ENCODE assay signal across 10 cellular contexts in genomic region chr3:14352002-14352627, GRCh38. TPM values are rescaled to one million over a fixed set of nuclear protein-coding genes. Genes with fewer than 3 reads are reported as not detected.
DNase-seq lines count a peak whose midpoint lies in the region; ATAC-seq and TF ChIP-seq lines count a peak whose summit lies in the region.
"Had no signal": no experiment of that assay in that cellular context is flagged by ENCODE, and none has a peak within 500 bp of the region (broad histone marks: within the 10 kb centered on the region; RNA-seq: fewer than 3 reads in every experiment).

No MANE protein-coding gene starts in this region.

- intact Hi-C loops in activated CD4-positive, alpha-beta T cell treated with anti-CD3 and anti-CD28 coated beads, Interleukin-2, amount 10 ng/mL, durations not matched to agents 24 days and 14 days (cut with micrococcal nuclease): no loop called here
- intact Hi-C loops in IMR-90 (cut with micrococcal nuclease): no loop called here

- 94% methylated on average over 7 of the region's 13 CpGs; no CpG with 5 or more reads in 1 of the 2 experiments for WGBS in IMR-90 (ENCODE audit: extremely low coverage in 2 of 2, insufficient read length in 1 of 2), 2 experiments

- H3K4me3 ChIP-seq in IMR-90 (ENCODE audit: insufficient read depth, low read depth, low read length): no peak overlapping the region
- H3K4me3 ChIP-seq: SK-N-MC had no signal

- H3K9me3 ChIP-seq in IMR-90 (ENCODE audit: control insufficient read depth, insufficient read depth, low read length): no peaks in the 10 kb centered on the region; the same call in 1 of the 2 replicates

- POLR2A ChIA-PET in IMR-90 (lab: Charles Lee; ENCODE audit: unreplicated experiment): interaction anchor here (0.6 kb wide), 1 partner anchor 152 kb away, joined by 3 read pairs; no protein-coding TSS in a partner anchor
- POLR2A ChIA-PET in WTC11 (lab: Charles Lee): no interaction called here

- peak; percentile 63 for DNase-seq in activated CD4-positive, alpha-beta T cell treated with anti-CD3 and anti-CD28 coated beads, Interleukin-2, amount 10 ng/mL, durations not matched to agents 24 days and 14 days
- no peak for DNase-seq in activated CD4-positive, alpha-beta T cell treated with anti-CD3 and anti-CD28 coated beads for 4 hours
- DNase-seq in IMR-90 (peak; percentile 7), WTC11 (ENCODE audit: low spot score) (peak; percentile 73)
- DNase-seq in stimulated activated CD8-positive, alpha-beta memory T cell treated with anti-CD3 and anti-CD28 coated beads, Interleukin-4, amount 100 ng/mL, for 48 hours: peak; percentile 33

- no peak overlapping the region for H3K23ac ChIP-seq in IMR-90 (ENCODE audit: low read depth, low read length)

- no peak overlapping the region for H3K4me2 ChIP-seq in IMR-90 (ENCODE audit: low read depth, low read length)

- H3K14ac ChIP-seq in IMR-90 (replicated peaks; ENCODE audit: low read depth, low read length): no peak overlapping the region

- no peak overlapping the region for H4K5ac ChIP-seq in IMR-90 (ENCODE audit: low read depth, low read length)

- H4K91ac ChIP-seq in IMR-90 (ENCODE audit: insufficient read depth, low read depth, low read length): no peak overlapping the region

- H3K18ac ChIP-seq in IMR-90 (ENCODE audit: low read depth, low read length): no peak overlapping the region

- BruUV-seq in IMR-90 (replicated peaks; lab: Mats Ljungman, UMichigan): no TSS peak

- H2BK5ac ChIP-seq in IMR-90 (ENCODE audit: low read depth, low read length, poor library complexity, severe bottlenecking): no peak overlapping the region

- no peak overlapping the region for H2AK9ac ChIP-seq in IMR-90 (replicated peaks; ENCODE audit: low read depth, low read length, poor library complexity)

- H3K27ac Mint-ChIP-seq in activated CD4-positive, alpha-beta T cell treated with anti-CD3 and anti-CD28 coated beads, Interleukin-2, amount 10 ng/mL, durations not matched to agents 24 days and 14 days: no peak overlapping the region
- H3K27ac Mint-ChIP-seq in WTC11: no peak overlapping the region
- H3K27ac Mint-ChIP-seq: activated naive CD4-positive, alpha-beta T cell treated with anti-CD3 and anti-CD28 coated beads, Interleukin-2, amount 50 U/mL, for 72 hours had no signal

- no peak overlapping the region for H2AFZ ChIP-seq in IMR-90 (replicated peaks; ENCODE audit: low read length, poor library complexity)

- H3K36me3 Mint-ChIP-seq in activated CD4-positive, alpha-beta T cell treated with anti-CD3 and anti-CD28 coated beads, Interleukin-2, amount 10 ng/mL, durations not matched to agents 24 days and 14 days (ENCODE audit: low read depth): no peaks in the 10 kb centered on the region
- H3K36me3 Mint-ChIP-seq in WTC11: no peaks in the 10 kb centered on the region
- H3K36me3 Mint-ChIP-seq: activated naive CD4-positive, alpha-beta T cell treated with anti-CD3 and anti-CD28 coated beads, Interleukin-2, amount 50 U/mL, for 72 hours had no signal

- H2BK120ac ChIP-seq in IMR-90 (ENCODE audit: low read depth, low read length): no peak overlapping the region

- H3K9ac ChIP-seq in IMR-90 (ENCODE audit: low read depth, low read length): no peak overlapping the region

- TF ChIP-seq POLR2A in IMR-90 (IDR thresholded peaks at IDR 0.05; ENCODE audit: low read depth, low read length): no peak

- H3K27ac ChIP-seq in IMR-90 (ENCODE audit: insufficient read depth, low read length): no peak overlapping the region
- H3K27ac ChIP-seq: SK-N-MC had no signal

- no peak for TF ChIP-seq RAD21 in IMR-90 (IDR thresholded peaks at IDR 0.05; ENCODE audit: low read length)

- peaks cover 17% of the 10 kb centered on the region for H3K27me3 ChIP-seq in IMR-90 (ENCODE audit: control insufficient read depth, insufficient read depth, low read length)

- H2BK20ac ChIP-seq in IMR-90 (ENCODE audit: low read depth, low read length): no peak overlapping the region

- no peaks in the 10 kb centered on the region for H4K20me1 ChIP-seq in IMR-90 (ENCODE audit: insufficient read depth, low read length)

- CTCF ChIA-PET in IMR-90 (lab: Yijun Ruan, JAX) (no interaction called here), WTC11 (lab: Charles Lee) (interaction anchor here (1.2 to 1.8 kb wide), 2 partner anchors 40 to 73 kb away, joined by 4 read pairs; no protein-coding TSS in a partner anchor)

- H3K9me1 ChIP-seq in IMR-90 (ENCODE audit: insufficient read depth, low read length): no peaks in the 10 kb centered on the region

- H3K36me3 ChIP-seq in IMR-90 (ENCODE audit: control insufficient read depth, insufficient read depth, low read length): no peaks in the 10 kb centered on the region

- in situ Hi-C loops in IMR-90 (cut with MboI; ENCODE audit: low sequenced_read_pairs): no loop called here

- peaks cover 3% of the 10 kb centered on the region for H3K27me3 Mint-ChIP-seq in activated CD4-positive, alpha-beta T cell treated with anti-CD3 and anti-CD28 coated beads, Interleukin-2, amount 10 ng/mL, durations not matched to agents 24 days and 14 days
- H3K27me3 Mint-ChIP-seq in WTC11 (ENCODE audit: low read depth): no peaks in the 10 kb centered on the region

- ATAC-seq in IMR-90 (ENCODE audit: low read depth): no peak
- peak; percentile 69 for ATAC-seq in WTC11
- no peak for ATAC-seq in GM21576 (IDR thresholded peaks at IDR 0.05; ENCODE audit: unreplicated experiment)
- ATAC-seq in GM18511 (IDR thresholded peaks at IDR 0.05; ENCODE audit: unreplicated experiment): no peak
- ATAC-seq in HG03457 (IDR thresholded peaks at IDR 0.05; ENCODE audit: unreplicated experiment): no peak

- no peak overlapping the region for H3K56ac ChIP-seq in IMR-90 (ENCODE audit: extremely low read depth, insufficient read depth, low read length)

- no peak overlapping the region for H2AK5ac ChIP-seq in IMR-90 (ENCODE audit: low read depth, low read length)

- no peaks in the 10 kb centered on the region for H3K4me1 Mint-ChIP-seq in activated CD4-positive, alpha-beta T cell treated with anti-CD3 and anti-CD28 coated beads, Interleukin-2, amount 10 ng/mL, durations not matched to agents 24 days and 14 days
- peaks cover 16% of the 10 kb centered on the region for H3K4me1 Mint-ChIP-seq in WTC11

- no peak overlapping the region for H3K4ac ChIP-seq in IMR-90 (ENCODE audit: low read depth, low read length)

- no peak overlapping the region for H2BK15ac ChIP-seq in IMR-90 (ENCODE audit: low read depth, low read length)

- no peaks in the 10 kb centered on the region for H3K79me1 ChIP-seq in IMR-90 (ENCODE audit: low read depth in 1 of 2, low read length in 2 of 2)

- dilution Hi-C loops in IMR-90 (cut with HindIII; ENCODE audit: low sequenced_read_pairs, unreplicated experiment): no loop called here

- H3K4me3 Mint-ChIP-seq in activated CD4-positive, alpha-beta T cell treated with anti-CD3 and anti-CD28 coated beads, Interleukin-2, amount 10 ng/mL, durations not matched to agents 24 days and 14 days: no peak overlapping the region
- H3K4me3 Mint-ChIP-seq in WTC11: no peak overlapping the region

- H3K4me1 ChIP-seq in IMR-90 (ENCODE audit: control insufficient read depth, insufficient read depth, low read length): peaks cover 4% of the 10 kb centered on the region; the same call in 1 of the 2 replicates

- TF ChIP-seq CTCF in IMR-90 (conservative IDR thresholded peaks at IDR 0.05; ENCODE audit: low read depth, low read length): no peak
- no peak for TF ChIP-seq CTCF in WTC11 (IDR thresholded peaks at IDR 0.05)

- no peaks in the 10 kb centered on the region for H3K9me3 Mint-ChIP-seq in activated CD4-positive, alpha-beta T cell treated with anti-CD3 and anti-CD28 coated beads, Interleukin-2, amount 10 ng/mL, durations not matched to agents 24 days and 14 days
- no peaks in the 10 kb centered on the region for H3K9me3 Mint-ChIP-seq in WTC11
- H3K9me3 Mint-ChIP-seq: activated naive CD4-positive, alpha-beta T cell treated with anti-CD3 and anti-CD28 coated beads, Interleukin-2, amount 50 U/mL, for 72 hours had no signal

- H4K8ac ChIP-seq in IMR-90 (ENCODE audit: low read depth in 2 of 2, low read length in 2 of 2): no peak overlapping the region

TF ChIP-seq in IMR-90, 13 proteins besides CTCF, POLR2A, EP300 and RAD21 (continues in another document):
- TF ChIP-seq NFE2L2 (IDR thresholded peaks at IDR 0.05; ENCODE audit: low read depth, low read length) (no peak), CHD1 (IDR thresholded peaks at IDR 0.05; ENCODE audit: low read depth, low read length) (no peak), RCOR1 (IDR thresholded peaks at IDR 0.05; ENCODE audit: insufficient replicate concordance, low read length) (no peak), USF2 (IDR thresholded peaks at IDR 0.05; ENCODE audit: low read depth, low read length) (peak; percentile 57)

TF ChIP-seq in WTC11, 78 proteins besides CTCF, POLR2A, EP300 and RAD21 (continues in another document):
- no peak for TF ChIP-seq ZBTB21 (CRISPR knock-in tag; IDR thresholded peaks at IDR 0.05; ENCODE audit: borderline replicate concordance)
- no peak for TF ChIP-seq IRF1 (CRISPR knock-in tag; IDR thresholded peaks at IDR 0.05)
- TF ChIP-seq NR1H2 (CRISPR knock-in tag; IDR thresholded peaks at IDR 0.05): no peak

RNA-seq across cellular contexts. Expression of gene SLC6A6, which starts 50.3 kb away (rescaled TPM):
- 53.9 and 63.7 TPM in 2 replicates for total RNA-seq in activated CD4-positive, alpha-beta T cell treated with anti-CD3 and anti-CD28 coated beads, Interleukin-2, amount 10 ng/mL, durations not matched to agents 24 days and 14 days
- 29.9 and 32.5 TPM in 2 replicates for total RNA-seq in IMR-90 (2012; rRNA removed)
- 39.3 and 39.4 TPM in 2 replicates for polyA plus RNA-seq in IMR-90 (2012; rRNA removed)
- polyA plus RNA-seq in IMR-90 (2012; cell fraction: cytosol; rRNA removed): 14.9 and 24.2 TPM in 2 replicates
- polyA plus RNA-seq in IMR-90 (2012; cell fraction: nucleus; rRNA removed; ENCODE audit: low replicate concordance): 70.6 and 99.2 TPM in 2 replicates
- total RNA-seq in WTC11 (2021): 144 to 211 TPM (median 147 TPM) in 3 replicates

Comparison
In these comparisons a context has a peak if more than half of its experiments do, and no peak if none do; other contexts are left out.
1. DNase-seq: peak in activated CD4-positive, alpha-beta T cell treated with anti-CD3 and anti-CD28 coated beads, Interleukin-2, amount 10 ng/mL, durations not matched to agents 24 days and 14 days (single experiment), IMR-90 (single experiment), WTC11 (single experiment) and stimulated activated CD8-positive, alpha-beta memory T cell treated with anti-CD3 and anti-CD28 coated beads, Interleukin-4, amount 100 ng/mL, for 48 hours (single experiment); none in activated CD4-positive, alpha-beta T cell treated with anti-CD3 and anti-CD28 coated beads for 4 hours (0 of 2).